ENCODE assay signal across 1 cellular context in the genomic region with DNA sequence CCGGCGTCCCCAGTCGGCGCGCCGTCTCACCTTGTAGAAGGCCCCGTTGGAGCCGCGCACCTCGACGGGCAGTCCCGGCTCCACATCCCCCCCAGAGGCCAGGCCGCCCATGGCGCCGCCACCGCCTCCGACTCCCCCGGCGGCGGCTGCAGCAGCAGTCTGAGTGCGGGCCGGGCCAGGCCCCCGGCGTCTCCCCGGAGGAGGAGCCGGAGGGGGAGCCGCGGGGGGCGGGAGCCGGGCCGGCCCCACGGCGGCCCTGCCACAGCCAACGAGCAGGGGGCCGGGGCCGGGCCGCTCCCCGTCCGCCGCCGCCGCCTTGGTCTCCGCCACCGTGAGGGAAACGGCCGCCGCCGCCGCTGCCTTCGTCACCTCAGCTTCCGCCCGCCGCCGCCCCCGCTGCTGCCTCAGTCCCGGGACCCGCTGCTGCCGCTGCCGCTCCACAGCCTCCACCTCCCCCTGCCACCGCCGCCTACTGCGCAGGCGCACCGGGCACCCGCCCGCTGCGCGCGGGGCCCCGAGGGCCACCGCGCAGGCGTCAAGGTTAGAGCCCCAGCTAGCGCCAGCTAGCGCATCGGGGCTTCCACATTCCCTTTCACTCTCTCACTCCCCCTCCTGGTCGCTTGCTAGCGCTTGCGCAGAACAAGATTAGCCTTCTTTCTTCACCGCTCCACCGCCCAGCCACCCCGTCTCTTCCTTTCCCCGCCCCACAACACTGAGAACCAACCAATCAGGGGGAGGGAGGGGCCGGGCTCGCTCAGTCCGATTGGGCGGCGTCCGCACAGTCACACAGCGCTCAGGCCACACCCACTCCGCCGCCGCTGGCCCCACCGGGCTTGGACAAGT.
TF ChIP-seq lines count a peak whose summit lies in the region.

FXR2 (minus strand) TSS at position 476 of the 843 bp plus-strand sequence; CDS start at position 111, 365 bp downstream.

TF ChIP-seq in HEK293, 187 proteins besides CTCF, POLR2A, EP300 and RAD21 (continued from another document and continues in another):
- no peak for TF ChIP-seq ZNF280D (tag by site-specific recombination; IDR thresholded peaks at IDR 0.05)
- TF ChIP-seq ZNF266 (tag by site-specific recombination; IDR thresholded peaks at IDR 0.05; ENCODE audit: low read depth) = no peak
- TF ChIP-seq, protein P1, sequence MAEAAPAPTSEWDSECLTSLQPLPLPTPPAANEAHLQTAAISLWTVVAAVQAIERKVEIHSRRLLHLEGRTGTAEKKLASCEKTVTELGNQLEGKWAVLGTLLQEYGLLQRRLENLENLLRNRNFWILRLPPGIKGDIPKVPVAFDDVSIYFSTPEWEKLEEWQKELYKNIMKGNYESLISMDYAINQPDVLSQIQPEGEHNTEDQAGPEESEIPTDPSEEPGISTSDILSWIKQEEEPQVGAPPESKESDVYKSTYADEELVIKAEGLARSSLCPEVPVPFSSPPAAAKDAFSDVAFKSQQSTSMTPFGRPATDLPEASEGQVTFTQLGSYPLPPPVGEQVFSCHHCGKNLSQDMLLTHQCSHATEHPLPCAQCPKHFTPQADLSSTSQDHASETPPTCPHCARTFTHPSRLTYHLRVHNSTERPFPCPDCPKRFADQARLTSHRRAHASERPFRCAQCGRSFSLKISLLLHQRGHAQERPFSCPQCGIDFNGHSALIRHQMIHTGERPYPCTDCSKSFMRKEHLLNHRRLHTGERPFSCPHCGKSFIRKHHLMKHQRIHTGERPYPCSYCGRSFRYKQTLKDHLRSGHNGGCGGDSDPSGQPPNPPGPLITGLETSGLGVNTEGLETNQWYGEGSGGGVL (tag by site-specific recombination; IDR thresholded peaks at IDR 0.05) = peak; percentile 69; the same call in 1 of the 2 replicates
- peak; percentile 19; the same call in 1 of the 2 replicates for TF ChIP-seq PATZ1 (tag by site-specific recombination; IDR thresholded peaks at IDR 0.05)
- no peak for TF ChIP-seq ZNF621 (tag by site-specific recombination; IDR thresholded peaks at IDR 0.05)
- no peak for TF ChIP-seq ZNF138 (tag by site-specific recombination; IDR thresholded peaks at IDR 0.05; ENCODE audit: borderline replicate concordance)
- TF ChIP-seq SP7 (tag by site-specific recombination; IDR thresholded peaks at IDR 0.05) = no peak
- 0 out of 2 replicates have a peak, but pooled peaks have one; percentile 55 for TF ChIP-seq ZNF660 (tag by site-specific recombination; IDR thresholded peaks at IDR 0.05)
- TF ChIP-seq ZNF701 (tag by site-specific recombination; IDR thresholded peaks at IDR 0.05) = no peak
- TF ChIP-seq ZNF514 (tag by site-specific recombination; IDR thresholded peaks at IDR 0.05) = no peak
- TF ChIP-seq KLF8 (tag by site-specific recombination; IDR thresholded peaks at IDR 0.05) = peak; percentile 88
- no peak for TF ChIP-seq ZNF391 (tag by site-specific recombination; IDR thresholded peaks at IDR 0.05; ENCODE audit: borderline replicate concordance, low read depth)
- no peak for TF ChIP-seq SCRT1 (tag by site-specific recombination; IDR thresholded peaks at IDR 0.05; ENCODE audit: borderline replicate concordance)
- no peak for TF ChIP-seq ZNF114 (tag by site-specific recombination; IDR thresholded peaks at IDR 0.05)
- no peak for TF ChIP-seq HOXA7 (CRISPR knock-in tag; IDR thresholded peaks at IDR 0.05; ENCODE audit: borderline replicate concordance)
- no peak for TF ChIP-seq ZNF274 (IDR thresholded peaks at IDR 0.05; ENCODE audit: low read length)
- TF ChIP-seq ZNF274 (tag by site-specific recombination; IDR thresholded peaks at IDR 0.05; ENCODE audit: borderline replicate concordance) = no peak
- TF ChIP-seq, protein P2, sequence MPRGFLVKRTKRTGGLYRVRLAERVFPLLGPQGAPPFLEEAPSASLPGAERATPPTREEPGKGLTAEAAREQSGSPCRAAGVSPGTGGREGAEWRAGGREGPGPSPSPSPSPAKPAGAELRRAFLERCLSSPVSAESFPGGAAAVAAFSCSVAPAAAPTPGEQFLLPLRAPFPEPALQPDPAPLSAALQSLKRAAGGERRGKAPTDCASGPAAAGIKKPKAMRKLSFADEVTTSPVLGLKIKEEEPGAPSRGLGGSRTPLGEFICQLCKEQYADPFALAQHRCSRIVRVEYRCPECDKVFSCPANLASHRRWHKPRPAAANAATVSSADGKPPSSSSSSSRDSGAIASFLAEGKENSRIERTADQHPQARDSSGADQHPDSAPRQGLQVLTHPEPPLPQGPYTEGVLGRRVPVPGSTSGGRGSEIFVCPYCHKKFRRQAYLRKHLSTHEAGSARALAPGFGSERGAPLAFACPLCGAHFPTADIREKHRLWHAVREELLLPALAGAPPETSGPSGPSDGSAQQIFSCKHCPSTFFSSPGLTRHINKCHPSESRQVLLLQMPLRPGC (tag by site-specific recombination; IDR thresholded peaks at IDR 0.05) = no peak
- no peak; the same call in 1 of the 2 replicates for TF ChIP-seq ZNF335 (tag by site-specific recombination; conservative IDR thresholded peaks at IDR 0.05)
- TF ChIP-seq ZBTB8A (tag by site-specific recombination; IDR thresholded peaks at IDR 0.05) = peak; percentile 37; the same call in 1 of the 2 replicates
- TF ChIP-seq, protein P3, sequence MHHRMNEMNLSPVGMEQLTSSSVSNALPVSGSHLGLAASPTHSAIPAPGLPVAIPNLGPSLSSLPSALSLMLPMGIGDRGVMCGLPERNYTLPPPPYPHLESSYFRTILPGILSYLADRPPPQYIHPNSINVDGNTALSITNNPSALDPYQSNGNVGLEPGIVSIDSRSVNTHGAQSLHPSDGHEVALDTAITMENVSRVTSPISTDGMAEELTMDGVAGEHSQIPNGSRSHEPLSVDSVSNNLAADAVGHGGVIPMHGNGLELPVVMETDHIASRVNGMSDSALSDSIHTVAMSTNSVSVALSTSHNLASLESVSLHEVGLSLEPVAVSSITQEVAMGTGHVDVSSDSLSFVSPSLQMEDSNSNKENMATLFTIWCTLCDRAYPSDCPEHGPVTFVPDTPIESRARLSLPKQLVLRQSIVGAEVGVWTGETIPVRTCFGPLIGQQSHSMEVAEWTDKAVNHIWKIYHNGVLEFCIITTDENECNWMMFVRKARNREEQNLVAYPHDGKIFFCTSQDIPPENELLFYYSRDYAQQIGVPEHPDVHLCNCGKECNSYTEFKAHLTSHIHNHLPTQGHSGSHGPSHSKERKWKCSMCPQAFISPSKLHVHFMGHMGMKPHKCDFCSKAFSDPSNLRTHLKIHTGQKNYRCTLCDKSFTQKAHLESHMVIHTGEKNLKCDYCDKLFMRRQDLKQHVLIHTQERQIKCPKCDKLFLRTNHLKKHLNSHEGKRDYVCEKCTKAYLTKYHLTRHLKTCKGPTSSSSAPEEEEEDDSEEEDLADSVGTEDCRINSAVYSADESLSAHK (tag by site-specific recombination; IDR thresholded peaks at IDR 0.05) = no peak
- TF ChIP-seq OSR2 (tag by site-specific recombination; IDR thresholded peaks at IDR 0.05) = peak; percentile 24; the same call in 1 of the 2 replicates
- TF ChIP-seq, protein P4, sequence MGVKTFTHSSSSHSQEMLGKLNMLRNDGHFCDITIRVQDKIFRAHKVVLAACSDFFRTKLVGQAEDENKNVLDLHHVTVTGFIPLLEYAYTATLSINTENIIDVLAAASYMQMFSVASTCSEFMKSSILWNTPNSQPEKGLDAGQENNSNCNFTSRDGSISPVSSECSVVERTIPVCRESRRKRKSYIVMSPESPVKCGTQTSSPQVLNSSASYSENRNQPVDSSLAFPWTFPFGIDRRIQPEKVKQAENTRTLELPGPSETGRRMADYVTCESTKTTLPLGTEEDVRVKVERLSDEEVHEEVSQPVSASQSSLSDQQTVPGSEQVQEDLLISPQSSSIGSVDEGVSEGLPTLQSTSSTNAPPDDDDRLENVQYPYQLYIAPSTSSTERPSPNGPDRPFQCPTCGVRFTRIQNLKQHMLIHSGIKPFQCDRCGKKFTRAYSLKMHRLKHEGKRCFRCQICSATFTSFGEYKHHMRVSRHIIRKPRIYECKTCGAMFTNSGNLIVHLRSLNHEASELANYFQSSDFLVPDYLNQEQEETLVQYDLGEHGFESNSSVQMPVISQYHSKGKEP (tag by site-specific recombination; IDR thresholded peaks at IDR 0.05) = peak; percentile 9; the same call in 1 of the 2 replicates
- TF ChIP-seq ZNF292 (tag by site-specific recombination; IDR thresholded peaks at IDR 0.05; ENCODE audit: borderline replicate concordance, low read depth) = no peak
- no peak for TF ChIP-seq ZNF394 (tag by site-specific recombination; IDR thresholded peaks at IDR 0.05; ENCODE audit: borderline replicate concordance)
- no peak for TF ChIP-seq ZNF571 (tag by site-specific recombination; IDR thresholded peaks at IDR 0.05)
- TF ChIP-seq SCRT2 (tag by site-specific recombination; IDR thresholded peaks at IDR 0.05) = no peak
- TF ChIP-seq ZNF830 (tag by site-specific recombination; IDR thresholded peaks at IDR 0.05; ENCODE audit: low read depth) = no peak
- TF ChIP-seq KLF16 (tag by site-specific recombination; IDR thresholded peaks at IDR 0.05) = no peak
- peak; percentile 71 for TF ChIP-seq GLIS2 (tag by site-specific recombination; IDR thresholded peaks at IDR 0.05)
- TF ChIP-seq ZFHX2 (tag by site-specific recombination; conservative IDR thresholded peaks at IDR 0.05) = no peak; the same call in none of the 2 replicates
- peak; percentile 14; the same call in 1 of the 2 replicates for TF ChIP-seq ZNF37A (tag by site-specific recombination; IDR thresholded peaks at IDR 0.05)
- TF ChIP-seq ZNF747 (tag by site-specific recombination; IDR thresholded peaks at IDR 0.05) = no peak
- peak; percentile 85; the same call in 1 of the 2 replicates for TF ChIP-seq HOXC10 (CRISPR knock-in tag; IDR thresholded peaks at IDR 0.05)
- no peak for TF ChIP-seq FEZF1 (tag by site-specific recombination; IDR thresholded peaks at IDR 0.05)
- TF ChIP-seq ZNF510 (tag by site-specific recombination; IDR thresholded peaks at IDR 0.05; ENCODE audit: insufficient replicate concordance) = no peak
- no peak for TF ChIP-seq TCF7L2 (IDR thresholded peaks at IDR 0.05; ENCODE audit: borderline replicate concordance, low read depth, low read length)
- no peak for TF ChIP-seq ZNF175 (tag by site-specific recombination; IDR thresholded peaks at IDR 0.05)
- TF ChIP-seq ZNF561 (tag by site-specific recombination; IDR thresholded peaks at IDR 0.05; ENCODE audit: borderline replicate concordance) = peak; percentile 39; the same call in 1 of the 2 replicates
- TF ChIP-seq ZNF777 (tag by site-specific recombination; IDR thresholded peaks at IDR 0.05; ENCODE audit: borderline replicate concordance) = no peak
- no peak for TF ChIP-seq EGR2 (tag by site-specific recombination; IDR thresholded peaks at IDR 0.05; ENCODE audit: low read depth)
- TF ChIP-seq ZNF2 (tag by site-specific recombination; IDR thresholded peaks at IDR 0.05) = no peak
- TF ChIP-seq ZNF596 (tag by site-specific recombination; IDR thresholded peaks at IDR 0.05) = no peak
- no peak for TF ChIP-seq ZNF664 (tag by site-specific recombination; IDR thresholded peaks at IDR 0.05)
- TF ChIP-seq ZNF366 (tag by site-specific recombination; conservative IDR thresholded peaks at IDR 0.05) = peak; percentile 92
- TF ChIP-seq ZNF600 (tag by site-specific recombination; IDR thresholded peaks at IDR 0.05) = no peak
- TF ChIP-seq ZNF544 (tag by site-specific recombination; IDR thresholded peaks at IDR 0.05) = no peak
- TF ChIP-seq MEIS1 (CRISPR knock-in tag; IDR thresholded peaks at IDR 0.05; ENCODE audit: borderline replicate concordance) = no peak
- no peak for TF ChIP-seq ZNF488 (tag by site-specific recombination; IDR thresholded peaks at IDR 0.05)
- TF ChIP-seq KLF10 (tag by site-specific recombination; IDR thresholded peaks at IDR 0.05) = peak; percentile 99
- peak; percentile 97 for TF ChIP-seq SP2 (tag by site-specific recombination; IDR thresholded peaks at IDR 0.05)
